Comparison of ENCODE assay signal across 19 cellular contexts in the genomic region with DNA sequence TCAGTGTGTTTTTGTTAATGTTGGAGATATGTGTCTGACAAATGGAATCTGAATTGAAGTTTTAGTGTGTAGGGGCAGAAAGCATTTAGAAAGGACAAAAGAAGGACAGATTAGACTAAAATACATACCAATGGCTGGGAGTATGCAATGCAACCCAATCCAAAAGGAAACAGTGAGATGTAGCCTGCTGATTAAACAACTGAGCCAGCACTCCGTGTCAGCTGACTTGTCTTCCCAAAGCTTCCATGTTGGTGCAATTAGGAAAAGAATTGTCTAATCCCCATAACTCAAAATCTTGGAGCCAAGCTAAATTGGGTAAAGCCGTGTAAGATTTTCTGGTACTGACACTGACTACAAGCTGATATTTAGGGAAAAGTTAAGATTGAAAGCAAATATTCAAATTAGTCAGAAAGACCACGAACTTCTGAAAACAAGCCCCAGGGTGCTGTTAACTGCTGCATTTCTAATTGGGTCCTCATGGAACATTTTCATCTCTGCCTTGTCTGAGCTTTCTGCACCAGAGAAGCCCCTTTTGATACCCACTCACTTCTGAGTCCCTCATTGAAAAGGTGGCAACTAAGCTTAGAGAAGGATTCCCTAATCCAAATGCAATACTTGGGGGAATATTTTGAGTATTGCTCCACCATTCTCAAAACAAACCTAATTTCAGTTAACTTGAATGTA.
DNase-seq lines count a peak whose midpoint lies in the region; ATAC-seq and TF ChIP-seq lines count a peak whose summit lies in the region.
"Had no signal": no experiment of that assay in that cellular context is flagged by ENCODE, and none has a peak within 500 bp of the region (broad histone marks: within the 10 kb centered on the region; RNA-seq: fewer than 3 reads in every experiment).

No MANE protein-coding gene starts in this region.

- intact Hi-C loops in activated CD4-positive, alpha-beta T cell treated with anti-CD3 and anti-CD28 coated beads for 36 hours (cut with DNase I, micrococcal nuclease): loop anchor here in 1 of 2 experiments (5.0 kb wide), 1 partner anchor 428 kb away; no protein-coding TSS in a partner anchor
- intact Hi-C loops in Caco-2 (cut with micrococcal nuclease; ENCODE audit: unreplicated experiment): no loop called here

- POLR2A ChIA-PET in activated CD4-positive, alpha-beta T cell treated with anti-CD3 and anti-CD28 coated beads for 36 hours (lab: Charles Lee): interaction anchor here (1.1 kb wide), 1 partner anchor 556 kb away, joined by 4 read pairs; no protein-coding TSS in a partner anchor
- POLR2A ChIA-PET in Caco-2 (lab: Charles Lee): interaction anchor here (0.5 kb wide), 1 partner anchor 102 kb away, joined by 6 read pairs; no protein-coding TSS in a partner anchor

- H3K4me3 ChIP-seq in Loucy (ENCODE audit: low read length, poor library complexity, severe bottlenecking) (peak overlapping the region; percentile 77), adipocyte (ENCODE audit: low read length) (peak overlapping the region; percentile 53), skin epidermis (no peak overlapping the region), Caco-2 (ENCODE audit: low read depth, low read length) (no peak overlapping the region)
- H3K4me3 ChIP-seq: upper lobe of left lung had no signal

- peaks cover 36% of the 10 kb centered on the region for H3K36me3 Mint-ChIP-seq in activated CD4-positive, alpha-beta T cell treated with anti-CD3 and anti-CD28 coated beads for 36 hours (ENCODE audit: low read depth)
- H3K36me3 Mint-ChIP-seq in Caco-2 (ENCODE audit: insufficient read depth, unreplicated experiment): no peaks in the 10 kb centered on the region

- H3K4me1 Mint-ChIP-seq in activated CD4-positive, alpha-beta T cell treated with anti-CD3 and anti-CD28 coated beads for 36 hours: no peaks in the 10 kb centered on the region
- peaks cover 6% of the 10 kb centered on the region for H3K4me1 Mint-ChIP-seq in Caco-2 (ENCODE audit: low read depth, unreplicated experiment)

- H4K20me1 ChIP-seq in Loucy (ENCODE audit: insufficient read depth, low read length, poor library complexity, severe bottlenecking): peaks cover 6% of the 10 kb centered on the region

- H3K9me3 ChIP-seq in Loucy (ENCODE audit: insufficient read depth, low read depth, low read length): no peaks in the 10 kb centered on the region
- H3K9me3 ChIP-seq in adipocyte (ENCODE audit: control insufficient read depth, low read length): no peaks in the 10 kb centered on the region
- no peaks in the 10 kb centered on the region for H3K9me3 ChIP-seq in Caco-2
- H3K9me3 ChIP-seq: upper lobe of left lung had no signal

- peak overlapping the region; percentile 84 for H3K4me3 Mint-ChIP-seq in activated CD4-positive, alpha-beta T cell treated with anti-CD3 and anti-CD28 coated beads for 36 hours
- no peak overlapping the region for H3K4me3 Mint-ChIP-seq in Caco-2 (ENCODE audit: unreplicated experiment)

- H3K4me1 ChIP-seq in Loucy (ENCODE audit: insufficient read depth, low read length, poor library complexity, severe bottlenecking) (peaks cover 97% of the 10 kb centered on the region), adipocyte (ENCODE audit: control insufficient read depth, insufficient read depth, low read length) (peaks cover 82% of the 10 kb centered on the region), Caco-2 (peaks cover 4% of the 10 kb centered on the region)

- H3K27ac Mint-ChIP-seq in activated CD4-positive, alpha-beta T cell treated with anti-CD3 and anti-CD28 coated beads for 36 hours: peak overlapping the region; percentile 72
- H3K27ac Mint-ChIP-seq in Caco-2 (ENCODE audit: unreplicated experiment): no peak overlapping the region

- H3K27me3 ChIP-seq in Loucy (ENCODE audit: insufficient read depth, low read length, poor library complexity, severe bottlenecking) (no peaks in the 10 kb centered on the region), adipocyte (replicated peaks; ENCODE audit: control insufficient read depth, insufficient read depth, low read length) (peaks cover 5% of the 10 kb centered on the region), Caco-2 (replicated peaks; ENCODE audit: control insufficient read depth, insufficient read depth, low read length) (no peaks in the 10 kb centered on the region)
- H3K27me3 ChIP-seq: upper lobe of left lung had no signal

- no peak for DNase-seq in activated CD4-positive, alpha-beta T cell treated with anti-CD3 and anti-CD28 coated beads for 36 hours
- no peak for DNase-seq in activated CD4-positive, alpha-beta T cell treated with anti-CD3 and anti-CD28 coated beads for 1 hour
- DNase-seq in adipocyte (ENCODE audit: low read depth) (peak; percentile 2), Caco-2 (no peak), Kasumi-1 (lab: John Stamatoyannopoulos, UW) (no peak)
- DNase-seq: amygdala; effector CD8-positive, alpha-beta T cell; EL; glutamatergic neuron; left colon; NCI-H1436; NCI-H526 treated with DMSO at 0.1 percent for 48 hours; occipital lobe; SHP77 treated with DMSO at 0.1 percent for 48 hours; small intestine; upper lobe of left lung had no signal

- H3K9me2 ChIP-seq in Loucy (replicated peaks; ENCODE audit: low read depth, low read length): no peaks in the 10 kb centered on the region

- no peaks in the 10 kb centered on the region for H3K27me3 Mint-ChIP-seq in activated CD4-positive, alpha-beta T cell treated with anti-CD3 and anti-CD28 coated beads for 36 hours
- H3K27me3 Mint-ChIP-seq in Caco-2 (ENCODE audit: insufficient read depth, unreplicated experiment): no peaks in the 10 kb centered on the region

- H3K36me3 ChIP-seq in Loucy (ENCODE audit: insufficient read depth, low read length): peaks cover 32% of the 10 kb centered on the region
- H3K36me3 ChIP-seq in adipocyte (ENCODE audit: control insufficient read depth, insufficient read depth, low read length, severe bottlenecking): no peaks in the 10 kb centered on the region
- no peaks in the 10 kb centered on the region for H3K36me3 ChIP-seq in Caco-2 (ENCODE audit: control insufficient read depth, insufficient read depth, low read length)
- H3K36me3 ChIP-seq: upper lobe of left lung had no signal

- BruUV-seq in Caco-2 (replicated peaks; lab: Mats Ljungman, UMichigan): no TSS peak

- H3K79me2 ChIP-seq in Loucy (ENCODE audit: insufficient read depth, low read length): peaks cover 100% of the 10 kb centered on the region

- H2AFZ ChIP-seq in Loucy (ENCODE audit: low read length): no peak overlapping the region

- H3K9ac ChIP-seq in Loucy (ENCODE audit: low read depth, low read length, poor library complexity, severe bottlenecking) (peak overlapping the region; percentile 98), adipocyte (ENCODE audit: low read length) (peak overlapping the region; percentile 24)

- CTCF ChIA-PET in activated CD4-positive, alpha-beta T cell treated with anti-CD3 and anti-CD28 coated beads for 36 hours (lab: Charles Lee): no interaction called here
- CTCF ChIA-PET in Caco-2 (lab: Charles Lee): interaction anchor here (1.1 kb wide), 1 partner anchor 279 kb away, joined by 4 read pairs; no protein-coding TSS in a partner anchor

- peak overlapping the region in 11 of 21 experiments; percentile 2 to 88 (median 43) for H3K27ac ChIP-seq in skin epidermis

- peak overlapping the region; percentile 93 for H3K4me2 ChIP-seq in Loucy (ENCODE audit: low read depth, low read length, poor library complexity, severe bottlenecking)

- ATAC-seq in activated CD4-positive, alpha-beta T cell treated with anti-CD3 and anti-CD28 coated beads for 36 hours: no peak
- ATAC-seq in HG02885 (IDR thresholded peaks at IDR 0.05; ENCODE audit: poor library complexity, unreplicated experiment): no peak
- ATAC-seq: left colon had no signal

- TF ChIP-seq CTCF in Loucy (conservative IDR thresholded peaks at IDR 0.05; ENCODE audit: low read length): no peak
- TF ChIP-seq CTCF in Caco-2 (IDR thresholded peaks at IDR 0.05; ENCODE audit: insufficient read depth in 1 of 2, low read depth in 1 of 2, low read length in 1 of 2, severe bottlenecking in 1 of 2, unreplicated experiment in 1 of 2): no peak

- H3K9me3 Mint-ChIP-seq in activated CD4-positive, alpha-beta T cell treated with anti-CD3 and anti-CD28 coated beads for 36 hours (ENCODE audit: low read depth): no peaks in the 10 kb centered on the region
- H3K9me3 Mint-ChIP-seq in Caco-2 (ENCODE audit: unreplicated experiment): no peaks in the 10 kb centered on the region

- no peaks in the 10 kb centered on the region for H3F3A ChIP-seq in Loucy (ENCODE audit: low read depth)

Comparison
In these comparisons a context has a peak if more than half of its experiments do, and no peak if none do; other contexts are left out.
1. H3K4me3 ChIP-seq: peak in Loucy (single experiment) and adipocyte (single experiment); none in skin epidermis (0 of 7) and Caco-2 (single experiment).